Comparison of ENCODE assay signal across 16 cellular contexts in the genomic region with DNA sequence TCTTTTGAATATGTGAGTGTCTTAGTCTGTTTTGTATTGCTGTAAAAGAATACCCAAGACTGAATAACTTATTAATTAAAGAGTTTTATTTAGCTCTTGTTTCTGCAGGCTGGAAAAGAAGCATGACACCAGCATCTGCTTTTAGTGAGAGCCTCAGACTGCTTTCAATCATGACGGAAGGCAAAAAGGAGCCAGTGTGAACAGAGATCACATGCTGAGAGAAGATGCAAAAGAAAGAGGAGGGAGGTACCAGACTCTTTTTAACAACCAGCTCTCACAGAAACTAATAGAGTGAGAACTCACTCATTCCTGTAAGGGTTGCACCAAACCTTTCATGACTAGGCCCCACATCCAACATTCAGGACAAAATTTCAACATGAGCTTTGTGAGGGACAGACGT.
"Had no signal": no experiment of that assay in that cellular context is flagged by ENCODE, and none has a peak within 500 bp of the region (broad histone marks: within the 10 kb centered on the region; RNA-seq: fewer than 3 reads in every experiment).

No MANE protein-coding gene starts in this region.

- H3K4me3 ChIP-seq: mucosa of descending colon, psoas muscle, right lobe of liver, tibial artery, upper lobe of right lung, vagina had no signal

- DNase-seq: erythroblast; foreskin keratinocyte; kidney glomerular epithelial cell; mammary epithelial cell; mucosa of descending colon; naive thymus-derived CD8-positive, alpha-beta T cell; psoas muscle; retina; right lobe of liver; stimulated activated CD4-positive, alpha-beta T cell treated with anti-CD3 and anti-CD28 coated beads, Interleukin-4, amount 100 ng/mL, for 1 hour; stimulated activated CD8-positive, alpha-beta memory T cell treated with anti-CD3 and anti-CD28 coated beads, Interleukin-4, amount 100 ng/mL, for 48 hours; stimulated activated naive CD8-positive, alpha-beta T cell treated with anti-CD3 and anti-CD28 coated beads, Interleukin-15, Interleukin-2, amounts not matched to agents 100 U/mL and 50 U/mL, for 24 hours; tibial artery; upper lobe of right lung had no signal

- H3K4me1 ChIP-seq: foreskin keratinocyte, psoas muscle, right lobe of liver, tibial artery, upper lobe of right lung, vagina had no signal

- H3K27ac ChIP-seq: foreskin keratinocyte, psoas muscle, right lobe of liver, tibial artery, upper lobe of right lung, vagina had no signal

- ATAC-seq: foreskin keratinocyte; mucosa of descending colon; naive thymus-derived CD8-positive, alpha-beta T cell; psoas muscle; right lobe of liver; stimulated activated effector memory CD8-positive, alpha-beta T cell treated with anti-CD3 and anti-CD28 coated beads, Interleukin-12 subunit alpha, Interleukin-12 subunit beta, amount 100 ng/mL, for 72 hours; stimulated activated naive CD8-positive, alpha-beta T cell treated with anti-CD3 and anti-CD28 coated beads, Interleukin-15, Interleukin-2, amounts not matched to agents 100 U/mL and 50 U/mL, for 24 hours; upper lobe of right lung had no signal

- H3K36me3 ChIP-seq: right lobe of liver, tibial artery, upper lobe of right lung, vagina had no signal

- H3K9me3 ChIP-seq: mucosa of descending colon, psoas muscle, right lobe of liver, tibial artery, upper lobe of right lung, vagina had no signal

- H3K27me3 ChIP-seq: foreskin keratinocyte, right lobe of liver, tibial artery, upper lobe of right lung, vagina had no signal
